8 cellular contexts compared by ENCODE assay signal in genomic region chr2:106104332-106105062, GRCh38.
DNase-seq lines count a peak whose midpoint lies in the region; ATAC-seq and TF ChIP-seq lines count a peak whose summit lies in the region.

No MANE protein-coding gene starts in this region.

- H3K9me3 Mint-ChIP-seq in WTC11: no peaks in the 10 kb centered on the region
- no peaks in the 10 kb centered on the region for H3K9me3 Mint-ChIP-seq in chondrocyte (ENCODE audit: low read depth)

- H3K4me3 Mint-ChIP-seq in WTC11 (no peak overlapping the region), chondrocyte (ENCODE audit: unreplicated experiment) (no peak overlapping the region)

- TF ChIP-seq CTCF in GM12872 (IDR thresholded peaks at IDR 0.05; ENCODE audit: insufficient read depth, low read depth, low read length) (peak; percentile 86), WTC11 (IDR thresholded peaks at IDR 0.05) (peak; percentile 88), chondrocyte (IDR thresholded peaks at IDR 0.05) (peak; percentile 98), left lung (IDR thresholded peaks at IDR 0.05) (peak; percentile 91 to 96)

- no peak overlapping the region for H3K27ac ChIP-seq in left lung

- CTCF ChIA-PET in WTC11 (lab: Charles Lee): interaction anchor here (0.5 to 2.2 kb wide), 14 partner anchors 9 to 462 kb away, joined by 3 to 10 read pairs (median 4); no protein-coding TSS in a partner anchor

- H3K4me1 ChIP-seq in left lung: peaks cover 0 to 4% of the 10 kb centered on the region in 2 donors

- no peak overlapping the region for H3K4me3 ChIP-seq in left lung

- H3K27ac Mint-ChIP-seq in WTC11: no peak overlapping the region
- no peak overlapping the region for H3K27ac Mint-ChIP-seq in chondrocyte (ENCODE audit: unreplicated experiment)

- no peaks in the 10 kb centered on the region for H3K27me3 ChIP-seq in left lung

- DNase-seq in 8988T (peak; percentile 67), NCI-H2196 (lab: John Stamatoyannopoulos, UW; ENCODE audit: unreplicated experiment) (peak; percentile 81), WTC11 (ENCODE audit: low spot score) (peak; percentile 65), chondrocyte (ENCODE audit: low spot score) (no peak), left lung (no peak)
- peak; percentile 43 to 44 for DNase-seq in stimulated activated CD8-positive, alpha-beta memory T cell treated with anti-CD3 and anti-CD28 coated beads, Interleukin-2, amount 100 ng/mL, for 1 hour (ENCODE audit: low read depth in 2 of 2)

- H3K36me3 ChIP-seq in left lung: peaks cover 0 to 51% of the 10 kb centered on the region in 2 donors

- H3K4me1 Mint-ChIP-seq in WTC11: peaks cover 5% of the 10 kb centered on the region; the same call in 1 of the 2 replicates
- peaks cover 6% of the 10 kb centered on the region for H3K4me1 Mint-ChIP-seq in chondrocyte (ENCODE audit: low read depth)

- POLR2A ChIA-PET in WTC11 (lab: Charles Lee): no interaction called here

- peaks cover 27% of the 10 kb centered on the region for H3K36me3 Mint-ChIP-seq in WTC11
- peaks cover 7% of the 10 kb centered on the region for H3K36me3 Mint-ChIP-seq in chondrocyte (ENCODE audit: low read depth)

- H3K27me3 Mint-ChIP-seq in WTC11 (ENCODE audit: low read depth): no peaks in the 10 kb centered on the region
- H3K27me3 Mint-ChIP-seq in chondrocyte (ENCODE audit: low read depth): no peaks in the 10 kb centered on the region

- peak; percentile 43 for ATAC-seq in HG02981 (IDR thresholded peaks at IDR 0.05; ENCODE audit: unreplicated experiment)
- ATAC-seq in WTC11: peak; percentile 81
- peak; percentile 84 for ATAC-seq in left lung

- intact Hi-C loops in left lung (cut with DNase I): no loop called here

- no peaks in the 10 kb centered on the region for H3K9me3 ChIP-seq in left lung

TF ChIP-seq in WTC11, 78 proteins besides CTCF, POLR2A, EP300 and RAD21 (continues in another document):
- TF ChIP-seq ATF6 (CRISPR knock-in tag; IDR thresholded peaks at IDR 0.05) (no peak), E2F5 (CRISPR knock-in tag; IDR thresholded peaks at IDR 0.05) (no peak), ZNF232 (CRISPR knock-in tag; IDR thresholded peaks at IDR 0.05) (no peak), MLX (CRISPR knock-in tag; IDR thresholded peaks at IDR 0.05) (no peak), SP1 (CRISPR knock-in tag; conservative IDR thresholded peaks at IDR 0.05) (no peak), AFF4 (CRISPR knock-in tag; IDR thresholded peaks at IDR 0.05; ENCODE audit: borderline replicate concordance) (no peak), ETV6 (CRISPR knock-in tag; IDR thresholded peaks at IDR 0.05) (no peak), HMGXB4 (CRISPR knock-in tag; IDR thresholded peaks at IDR 0.05) (no peak), AR (CRISPR knock-in tag; IDR thresholded peaks at IDR 0.05) (no peak), NR2C2 (CRISPR knock-in tag; IDR thresholded peaks at IDR 0.05) (no peak)
- TF ChIP-seq, protein P1, sequence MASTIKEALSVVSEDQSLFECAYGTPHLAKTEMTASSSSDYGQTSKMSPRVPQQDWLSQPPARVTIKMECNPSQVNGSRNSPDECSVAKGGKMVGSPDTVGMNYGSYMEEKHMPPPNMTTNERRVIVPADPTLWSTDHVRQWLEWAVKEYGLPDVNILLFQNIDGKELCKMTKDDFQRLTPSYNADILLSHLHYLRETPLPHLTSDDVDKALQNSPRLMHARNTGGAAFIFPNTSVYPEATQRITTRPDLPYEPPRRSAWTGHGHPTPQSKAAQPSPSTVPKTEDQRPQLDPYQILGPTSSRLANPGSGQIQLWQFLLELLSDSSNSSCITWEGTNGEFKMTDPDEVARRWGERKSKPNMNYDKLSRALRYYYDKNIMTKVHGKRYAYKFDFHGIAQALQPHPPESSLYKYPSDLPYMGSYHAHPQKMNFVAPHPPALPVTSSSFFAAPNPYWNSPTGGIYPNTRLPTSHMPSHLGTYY (CRISPR knock-in tag; IDR thresholded peaks at IDR 0.05): no peak

Comparison
In these comparisons a context has a peak if more than half of its experiments do, and no peak if none do; other contexts are left out.
1. DNase-seq: peak in 8988T (single experiment), NCI-H2196 (single experiment), WTC11 (single experiment) and stimulated activated CD8-positive, alpha-beta memory T cell treated with anti-CD3 and anti-CD28 coated beads, Interleukin-2, amount 100 ng/mL, for 1 hour (2 of 2); none in chondrocyte (single experiment) and left lung (0 of 2).
2. Peak in every context shown above with its lines, with median percentiles within 50 percentile points of each other: CTCF ChIP-seq and ATAC-seq.